ENCODE assay signal across 8 cellular contexts in the genomic region with DNA sequence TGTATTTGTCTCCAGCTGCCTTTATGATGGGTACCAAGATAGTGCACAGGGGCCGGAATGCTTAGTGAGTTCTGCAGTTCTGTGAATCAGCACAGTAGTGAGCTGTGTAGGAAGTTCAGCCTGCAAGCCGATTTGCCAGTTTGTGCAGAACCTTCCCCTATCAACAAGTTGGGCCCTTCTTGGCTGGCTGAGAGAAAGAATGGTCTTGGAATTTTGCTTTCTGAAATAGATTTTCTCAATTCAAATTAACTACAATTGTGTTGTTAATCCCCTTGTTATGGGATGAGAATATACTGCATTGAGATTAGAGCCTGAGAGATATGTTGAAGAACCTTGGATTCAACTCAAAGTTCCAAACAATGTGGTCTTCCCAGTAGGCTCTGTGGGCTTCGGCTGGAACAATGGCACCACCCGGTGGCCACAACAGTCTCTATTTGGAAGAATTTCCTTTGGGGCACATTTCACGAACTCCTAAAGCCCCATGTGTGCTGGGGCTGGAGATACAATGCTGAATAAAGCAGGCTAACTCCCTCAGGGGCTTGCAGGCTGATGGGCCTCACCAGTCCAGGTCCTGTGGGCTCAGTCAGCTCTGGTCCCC. TPM values are rescaled to one million over a fixed set of nuclear protein-coding genes. Genes with fewer than 3 reads are reported as not detected.
DNase-seq lines count a peak whose midpoint lies in the region; ATAC-seq and TF ChIP-seq lines count a peak whose summit lies in the region.
"Had no signal": no experiment of that assay in that cellular context is flagged by ENCODE, and none has a peak within 500 bp of the region (broad histone marks: within the 10 kb centered on the region; RNA-seq: fewer than 3 reads in every experiment).

No MANE protein-coding gene starts in this region.

- TF ChIP-seq CTCF in GM10266 (IDR thresholded peaks at IDR 0.05; ENCODE audit: control insufficient read depth, insufficient read depth, low read depth, missing control alignments) (peak; percentile 59), KMS-11 (conservative IDR thresholded peaks at IDR 0.05; ENCODE audit: low read depth, low read length) (peak; percentile 66), RWPE1 (conservative IDR thresholded peaks at IDR 0.05; ENCODE audit: low read depth) (no peak), fibroblast of pulmonary artery (IDR thresholded peaks at IDR 0.05; ENCODE audit: low read length, missing control alignments) (peak; percentile 30), omental fat pad (IDR thresholded peaks at IDR 0.05) (no peak)

- H3K27ac ChIP-seq in KMS-11, result no peak overlapping the region
- no peak overlapping the region for H3K27ac ChIP-seq in RWPE1

- no peak overlapping the region for H3K9ac ChIP-seq in KMS-11

- CTCF ChIA-PET in RWPE1 (lab: Yijun Ruan, JAX), result interaction anchor here (0.5 to 0.6 kb wide), 2 partner anchors 171 to 801 kb away, joined by 3 read pairs; no protein-coding TSS in a partner anchor

- H3K4me2 ChIP-seq in KMS-11, result no peak overlapping the region

- H3K27me3 ChIP-seq in KMS-11 (ENCODE audit: insufficient read depth, low read depth), result no peaks in the 10 kb centered on the region

- no peaks in the 10 kb centered on the region for H3K36me3 ChIP-seq in KMS-11 (ENCODE audit: insufficient read depth)

- ATAC-seq in omental fat pad (ENCODE audit: low FRiP score) (peak; percentile 66), HG02763 (IDR thresholded peaks at IDR 0.05; ENCODE audit: unreplicated experiment) (no peak)

- no peaks in the 10 kb centered on the region for H3K79me2 ChIP-seq in KMS-11 (ENCODE audit: insufficient read depth, low read depth)

- H2AFZ ChIP-seq in KMS-11 (ENCODE audit: low read depth), result no peak overlapping the region

- peak; percentile 18 for DNase-seq in GM10266 (ENCODE audit: extremely low spot score)
- peak; percentile 43 for DNase-seq in RWPE1 (ENCODE audit: low spot score)
- DNase-seq in fibroblast of pulmonary artery (ENCODE audit: low read depth), result peak; percentile 35
- peak; percentile 40 for DNase-seq in omental fat pad (ENCODE audit: low spot score)
- no peak for DNase-seq in activated naive CD4-positive, alpha-beta T cell (lab: John Stamatoyannopoulos, UW)

- POLR2A ChIA-PET in RWPE1 (lab: Yijun Ruan, JAX; ENCODE audit: low non-redundant PET), result no interaction called here

- H3K4me3 ChIP-seq in KMS-11 (IDR thresholded peaks at IDR 0.05; ENCODE audit: insufficient read depth, low read depth, low read length), result no peak overlapping the region
- no peak overlapping the region for H3K4me3 ChIP-seq in fibroblast of pulmonary artery (replicated peaks; ENCODE audit: low read depth, low read length)

- H3K4me1 ChIP-seq in KMS-11 (ENCODE audit: low read depth, poor library complexity, severe bottlenecking), result no peaks in the 10 kb centered on the region

- no peaks in the 10 kb centered on the region for H4K20me1 ChIP-seq in KMS-11 (ENCODE audit: insufficient read depth)

RNA-seq across cellular contexts. Expression of gene TRIM42, which starts 59.1 kb away (rescaled TPM):
- total RNA-seq in omental fat pad, result not detected
- total RNA-seq: pulmonary artery endothelial cell had no signal

Comparison
In these comparisons a context has a peak if more than half of its experiments do, and no peak if none do; other contexts are left out.
1. DNase-seq: peak in GM10266 (single experiment), RWPE1 (single experiment), fibroblast of pulmonary artery (single experiment) and omental fat pad (single experiment); none in activated naive CD4-positive, alpha-beta T cell (0 of 4).
2. CTCF ChIP-seq: peak in GM10266 (single experiment), KMS-11 (single experiment) and fibroblast of pulmonary artery (single experiment); none in RWPE1 (single experiment) and omental fat pad (0 of 3).